11 cellular contexts compared by ENCODE assay signal in the genomic region with DNA sequence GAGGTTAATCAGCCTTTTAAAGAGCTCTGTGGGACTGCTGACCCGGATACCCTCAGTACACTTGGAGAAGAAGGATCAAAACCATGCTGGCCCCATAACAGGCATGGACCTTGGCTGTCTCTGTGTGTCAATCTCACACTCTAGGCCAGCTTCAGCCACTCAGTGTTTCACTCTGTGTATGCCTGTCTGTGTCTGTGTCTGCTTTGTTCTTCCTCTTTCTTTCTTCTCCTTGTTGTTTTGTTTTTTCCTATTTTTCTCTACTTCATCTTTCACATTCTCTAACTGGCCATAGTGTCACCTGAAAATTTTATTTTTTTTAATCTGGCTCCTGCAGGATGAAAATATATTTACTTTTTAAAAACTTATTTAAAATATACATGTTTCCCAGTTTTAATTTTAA. TPM values are rescaled to one million over a fixed set of nuclear protein-coding genes. Genes with fewer than 3 reads are reported as not detected.
DNase-seq lines count a peak whose midpoint lies in the region; ATAC-seq and TF ChIP-seq lines count a peak whose summit lies in the region.
"Had no signal": no experiment of that assay in that cellular context is flagged by ENCODE, and none has a peak within 500 bp of the region (broad histone marks: within the 10 kb centered on the region; RNA-seq: fewer than 3 reads in every experiment).

No MANE protein-coding gene starts in this region.

- H4K20me1 ChIP-seq in HCT116 (ENCODE audit: insufficient read depth): no peaks in the 10 kb centered on the region

- H3K9ac ChIP-seq in HCT116 (ENCODE audit: low read length): no peak overlapping the region

- no peaks in the 10 kb centered on the region for H3K4me1 ChIP-seq in HCT116 (ENCODE audit: control insufficient read depth in 1 of 2, insufficient read depth in 2 of 2, low read length in 2 of 2)

- ATAC-seq in HCT116: peak; percentile 27; the same call in 1 of the 2 replicates
- peak; percentile 53 for ATAC-seq in left colon
- peak; percentile 39 for ATAC-seq in sciatic nerve
- ATAC-seq in GM19397 (IDR thresholded peaks at IDR 0.05; ENCODE audit: unreplicated experiment): no peak
- no peak for ATAC-seq in GM19467 (IDR thresholded peaks at IDR 0.05; ENCODE audit: unreplicated experiment)
- no peak for ATAC-seq in HG02870 (IDR thresholded peaks at IDR 0.05; ENCODE audit: unreplicated experiment)
- ATAC-seq: activated CD4-positive, alpha-beta T cell treated with anti-CD3 and anti-CD28 coated beads for 36 hours; natural killer cell treated with Interleukin-12 subunit alpha and Interleukin-12 subunit beta and Interleukin-15 and Interleukin-18, amount 100 ng/mL, for 72 hours had no signal

- TF ChIP-seq CTCF in HCT116 (IDR thresholded peaks at IDR 0.05 in 2 of 3, conservative IDR thresholded peaks at IDR 0.05 in 1 of 3; ENCODE audit: borderline replicate concordance in 1 of 3, insufficient read depth in 1 of 3, low read depth in 2 of 3, low read length in 2 of 3): no peak

- no peak overlapping the region for H3K4me2 ChIP-seq in HCT116 (ENCODE audit: low read length)

- in situ Hi-C loops in SK-MEL-5 (cut with HindIII; ENCODE audit: low pct_unique_long_range_greater_than_20kb, low sequenced_read_pairs): no loop called here

- H3K36me3 ChIP-seq in HCT116 (ENCODE audit: control insufficient read depth in 1 of 2, insufficient read depth in 2 of 2, low read length in 2 of 2): no peaks in the 10 kb centered on the region

- H3K27me3 ChIP-seq in HCT116 (ENCODE audit: insufficient read depth, low read length): no peaks in the 10 kb centered on the region

- BruUV-seq in HCT116 (replicated peaks; lab: Mats Ljungman, UMichigan): no TSS peak

- H3K9me3 ChIP-seq in HCT116 (ENCODE audit: control insufficient read depth in 1 of 2, insufficient read depth in 1 of 2, low read depth in 1 of 2, low read length in 2 of 2): no peaks in the 10 kb centered on the region

- no peaks in the 10 kb centered on the region for H3K79me2 ChIP-seq in HCT116 (ENCODE audit: insufficient read depth, low read length)

- RAD21 ChIA-PET in HCT116 (lab: Charles Lee; ENCODE audit: low non-redundant PET in 1 of 2, low total read pairs in 2 of 2, uncharacterized antibody in 2 of 2, unreplicated experiment in 2 of 2): interaction anchor here (1.0 to 1.6 kb wide), 4 partner anchors 86 to 267 kb away, joined by 4 to 10 read pairs (median 6); no protein-coding TSS in a partner anchor

- H3K4me3 ChIP-seq in HCT116 (replicated peaks in 1 of 2; ENCODE audit: low read depth in 1 of 2, low read length in 2 of 2): no peak overlapping the region

- H3K27ac ChIP-seq in HCT116 (ENCODE audit: low read depth, low read length): no peak overlapping the region
- H3K27ac ChIP-seq: epithelial cell of prostate had no signal

- no peak for TF ChIP-seq POLR2A in HCT116 (IDR thresholded peaks at IDR 0.05; ENCODE audit: borderline replicate concordance, extremely low read depth, insufficient read depth, insufficient read length)

- no peak overlapping the region for H2AFZ ChIP-seq in HCT116 (ENCODE audit: low read depth, low read length, poor library complexity, severe bottlenecking)

- intact Hi-C loops in HCT116 (cut with micrococcal nuclease) (loop anchor here (1.0 to 10.0 kb wide), 6 partner anchors 190 to 560 kb away; no protein-coding TSS in a partner anchor), left colon (cut with DNase I, micrococcal nuclease) (loop anchor here (10.0 kb wide), 3 partner anchors 80 to 260 kb away; no protein-coding TSS in a partner anchor), sciatic nerve (cut with DNase I) (no loop called here)

- POLR2A ChIA-PET in HCT116 (lab: Charles Lee): interaction anchor here (1.0 to 1.4 kb wide), 2 partner anchors 86 to 256 kb away, joined by 3 to 4 read pairs; no protein-coding TSS in a partner anchor

- DNase-seq in HCT116 (ENCODE audit: low read depth, low spot score) (no peak), SK-MEL-5 (ENCODE audit: low read depth, low spot score) (peak; percentile 15), left colon (no peak), sciatic nerve (ENCODE audit: low spot score) (no peak)
- DNase-seq: activated CD4-positive, alpha-beta T cell treated with anti-CD3 and anti-CD28 coated beads for 36 hours; NCI-H226 had no signal

- H3K9me2 ChIP-seq in HCT116 (ENCODE audit: insufficient read depth): no peaks in the 10 kb centered on the region

- no peak for TF ChIP-seq RAD21 in HCT116 (IDR thresholded peaks at IDR 0.05; ENCODE audit: low read depth)

- CTCF ChIA-PET in HCT116 (lab: Charles Lee): interaction anchor here (0.6 to 4.0 kb wide), 29 partner anchors 9 to 561 kb away, joined by 3 to 69 read pairs (median 4); partner anchors contain the start of gene TSC22D2

TF ChIP-seq in HCT116, 20 proteins besides CTCF, POLR2A, EP300 and RAD21:
- TF ChIP-seq, protein P1, sequence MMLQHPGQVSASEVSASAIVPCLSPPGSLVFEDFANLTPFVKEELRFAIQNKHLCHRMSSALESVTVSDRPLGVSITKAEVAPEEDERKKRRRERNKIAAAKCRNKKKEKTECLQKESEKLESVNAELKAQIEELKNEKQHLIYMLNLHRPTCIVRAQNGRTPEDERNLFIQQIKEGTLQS (IDR thresholded peaks at IDR 0.05): no peak
- no peak for TF ChIP-seq SP1 (IDR thresholded peaks at IDR 0.05; ENCODE audit: low read depth)
- no peak for TF ChIP-seq FOSL1 (IDR thresholded peaks at IDR 0.05; ENCODE audit: low read depth)
- TF ChIP-seq YY1 (IDR thresholded peaks at IDR 0.05; ENCODE audit: extremely low read depth, insufficient replicate concordance, low read depth, low read length): no peak
- no peak for TF ChIP-seq EZH2 (IDR thresholded peaks at IDR 0.05)
TF ChIP-seq in HCT116: peak in this region for 0.

RNA-seq across cellular contexts. Expression of gene SERP1, which starts 51.1 kb away (rescaled TPM):
- total RNA-seq in HCT116 (2021; ENCODE audit: unreplicated experiment): 69.1 TPM
- polyA plus RNA-seq in HCT116 (2012): 68.6 and 107 TPM in 2 replicates
- total RNA-seq in SK-MEL-5 (2014; rRNA removed; shearing (Covaris generic)): 72.6 and 89.6 TPM in 2 replicates
- 145 and 160 TPM in 2 replicates for polyA plus RNA-seq in SK-MEL-5 (2015; cell fraction: cytosol; rRNA removed)
- 34.8 and 35.7 TPM in 2 replicates for polyA plus RNA-seq in SK-MEL-5 (2015; cell fraction: nucleus; rRNA removed)
- 100 to 1,000 TPM in 1 of 2 donors, 10 to 100 TPM in 1; 85.0 to 104 TPM for total RNA-seq in left colon
- 72.3 TPM for total RNA-seq in sciatic nerve

RNA-seq across cellular contexts. Expression of gene EIF2A, which starts 51.4 kb away (rescaled TPM):
- total RNA-seq in HCT116 (2021; ENCODE audit: unreplicated experiment): 126 TPM
- 70.0 and 77.7 TPM in 2 replicates for polyA plus RNA-seq in HCT116 (2012)
- total RNA-seq in SK-MEL-5 (2014; rRNA removed; shearing (Covaris generic)): 174 and 200 TPM in 2 replicates
- polyA plus RNA-seq in SK-MEL-5 (2015; cell fraction: cytosol; rRNA removed): 104 and 144 TPM in 2 replicates
- polyA plus RNA-seq in SK-MEL-5 (2015; cell fraction: nucleus; rRNA removed): 211 and 261 TPM in 2 replicates
- total RNA-seq in left colon: 10 to 100 TPM; 56.7 to 72.2 TPM
- 70.9 TPM for total RNA-seq in sciatic nerve

Comparison
In these comparisons a context has a peak if more than half of its experiments do, and no peak if none do; other contexts are left out.
1. ATAC-seq: peak in HCT116 (single experiment), left colon (single experiment) and sciatic nerve (single experiment); none in GM19397 (single experiment), GM19467 (single experiment) and HG02870 (single experiment).